Comparison of ENCODE assay signal across 1 cellular context in the genomic region with DNA sequence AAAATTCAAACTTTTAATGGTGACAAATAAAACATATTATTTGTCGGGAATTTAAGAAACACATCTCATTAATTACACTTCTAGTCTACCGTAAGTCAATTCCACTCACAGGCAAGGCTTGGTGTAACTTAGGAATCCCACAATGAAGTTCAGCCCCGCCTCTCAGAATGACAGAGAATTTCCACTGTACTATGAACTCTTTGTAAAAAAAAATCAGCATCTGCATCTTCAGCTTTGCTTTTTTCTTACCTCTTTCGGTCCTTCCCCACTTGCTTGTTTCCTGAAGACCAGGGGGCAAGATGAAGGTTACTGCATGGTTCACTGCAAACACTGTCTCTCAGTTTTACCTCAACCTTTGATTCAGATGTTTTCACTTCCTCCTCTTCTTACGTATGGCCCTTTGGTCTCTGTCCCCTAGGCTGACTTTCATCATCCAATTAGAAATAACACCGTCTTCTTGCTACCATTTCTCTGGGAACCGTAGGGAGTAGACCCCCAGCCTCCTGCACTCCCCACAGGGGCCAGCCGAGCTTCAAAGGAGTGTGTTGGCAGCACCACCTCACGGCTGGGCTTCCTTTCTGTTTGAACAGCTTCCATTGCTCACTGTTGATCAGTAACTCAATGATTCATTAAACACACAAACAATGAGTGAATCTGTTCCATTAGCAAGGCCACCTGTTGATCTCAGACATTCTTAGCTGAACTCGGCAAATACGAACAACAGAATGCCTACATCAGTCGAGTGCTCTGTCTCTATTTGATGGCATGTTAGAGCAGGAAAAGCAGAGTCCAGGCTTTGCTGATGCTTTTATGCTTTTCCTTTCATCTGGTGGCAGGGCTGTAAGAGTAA.
TF ChIP-seq lines count a peak whose summit lies in the region.

No MANE protein-coding gene starts in this region.

TF ChIP-seq in HepG2, 621 proteins besides CTCF, POLR2A, EP300 and RAD21 (continued from another document and continues in another):
- TF ChIP-seq, protein P1, sequence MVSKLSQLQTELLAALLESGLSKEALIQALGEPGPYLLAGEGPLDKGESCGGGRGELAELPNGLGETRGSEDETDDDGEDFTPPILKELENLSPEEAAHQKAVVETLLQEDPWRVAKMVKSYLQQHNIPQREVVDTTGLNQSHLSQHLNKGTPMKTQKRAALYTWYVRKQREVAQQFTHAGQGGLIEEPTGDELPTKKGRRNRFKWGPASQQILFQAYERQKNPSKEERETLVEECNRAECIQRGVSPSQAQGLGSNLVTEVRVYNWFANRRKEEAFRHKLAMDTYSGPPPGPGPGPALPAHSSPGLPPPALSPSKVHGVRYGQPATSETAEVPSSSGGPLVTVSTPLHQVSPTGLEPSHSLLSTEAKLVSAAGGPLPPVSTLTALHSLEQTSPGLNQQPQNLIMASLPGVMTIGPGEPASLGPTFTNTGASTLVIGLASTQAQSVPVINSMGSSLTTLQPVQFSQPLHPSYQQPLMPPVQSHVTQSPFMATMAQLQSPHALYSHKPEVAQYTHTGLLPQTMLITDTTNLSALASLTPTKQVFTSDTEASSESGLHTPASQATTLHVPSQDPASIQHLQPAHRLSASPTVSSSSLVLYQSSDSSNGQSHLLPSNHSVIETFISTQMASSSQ (IDR thresholded peaks at IDR 0.05; ENCODE audit: low read depth), result peak; percentile 96
- TF ChIP-seq, protein P1 (CRISPR knock-in tag; IDR thresholded peaks at IDR 0.05; ENCODE audit: borderline replicate concordance), result peak; percentile 98
- TF ChIP-seq, protein P2, sequence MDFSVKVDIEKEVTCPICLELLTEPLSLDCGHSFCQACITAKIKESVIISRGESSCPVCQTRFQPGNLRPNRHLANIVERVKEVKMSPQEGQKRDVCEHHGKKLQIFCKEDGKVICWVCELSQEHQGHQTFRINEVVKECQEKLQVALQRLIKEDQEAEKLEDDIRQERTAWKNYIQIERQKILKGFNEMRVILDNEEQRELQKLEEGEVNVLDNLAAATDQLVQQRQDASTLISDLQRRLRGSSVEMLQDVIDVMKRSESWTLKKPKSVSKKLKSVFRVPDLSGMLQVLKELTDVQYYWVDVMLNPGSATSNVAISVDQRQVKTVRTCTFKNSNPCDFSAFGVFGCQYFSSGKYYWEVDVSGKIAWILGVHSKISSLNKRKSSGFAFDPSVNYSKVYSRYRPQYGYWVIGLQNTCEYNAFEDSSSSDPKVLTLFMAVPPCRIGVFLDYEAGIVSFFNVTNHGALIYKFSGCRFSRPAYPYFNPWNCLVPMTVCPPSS (IDR thresholded peaks at IDR 0.05), result no peak
- TF ChIP-seq, protein P3, sequence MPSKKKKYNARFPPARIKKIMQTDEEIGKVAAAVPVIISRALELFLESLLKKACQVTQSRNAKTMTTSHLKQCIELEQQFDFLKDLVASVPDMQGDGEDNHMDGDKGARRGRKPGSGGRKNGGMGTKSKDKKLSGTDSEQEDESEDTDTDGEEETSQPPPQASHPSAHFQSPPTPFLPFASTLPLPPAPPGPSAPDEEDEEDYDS (CRISPR knock-in tag; IDR thresholded peaks at IDR 0.05), result peak; percentile 85
- TF ChIP-seq HNRNPL (IDR thresholded peaks at IDR 0.05; ENCODE audit: low read depth, low read length), result no peak
- TF ChIP-seq ZNF264 (CRISPR knock-in tag; IDR thresholded peaks at IDR 0.05), result peak; percentile 91
- TF ChIP-seq RARG (CRISPR knock-in tag; IDR thresholded peaks at IDR 0.05; ENCODE audit: low read depth), result no peak
- TF ChIP-seq CBX1 (IDR thresholded peaks at IDR 0.05; ENCODE audit: low read depth), result peak; percentile 2
- TF ChIP-seq, protein P4, sequence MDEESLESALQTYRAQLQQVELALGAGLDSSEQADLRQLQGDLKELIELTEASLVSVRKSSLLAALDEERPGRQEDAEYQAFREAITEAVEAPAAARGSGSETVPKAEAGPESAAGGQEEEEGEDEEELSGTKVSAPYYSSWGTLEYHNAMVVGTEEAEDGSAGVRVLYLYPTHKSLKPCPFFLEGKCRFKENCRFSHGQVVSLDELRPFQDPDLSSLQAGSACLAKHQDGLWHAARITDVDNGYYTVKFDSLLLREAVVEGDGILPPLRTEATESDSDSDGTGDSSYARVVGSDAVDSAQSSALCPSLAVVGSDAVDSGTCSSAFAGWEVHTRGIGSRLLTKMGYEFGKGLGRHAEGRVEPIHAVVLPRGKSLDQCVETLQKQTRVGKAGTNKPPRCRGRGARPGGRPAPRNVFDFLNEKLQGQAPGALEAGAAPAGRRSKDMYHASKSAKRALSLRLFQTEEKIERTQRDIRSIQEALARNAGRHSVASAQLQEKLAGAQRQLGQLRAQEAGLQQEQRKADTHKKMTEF (CRISPR knock-in tag; IDR thresholded peaks at IDR 0.05), result peak; percentile 95
- peak; percentile 68; the same call in 1 of the 2 replicates for TF ChIP-seq WIZ (CRISPR knock-in tag; IDR thresholded peaks at IDR 0.05)
- no peak for TF ChIP-seq ZFP82 (CRISPR knock-in tag; IDR thresholded peaks at IDR 0.05; ENCODE audit: borderline replicate concordance)
- TF ChIP-seq PRPF4 (IDR thresholded peaks at IDR 0.05; ENCODE audit: low read depth, low read length, poor library complexity, severe bottlenecking), result no peak
- TF ChIP-seq, protein P5, sequence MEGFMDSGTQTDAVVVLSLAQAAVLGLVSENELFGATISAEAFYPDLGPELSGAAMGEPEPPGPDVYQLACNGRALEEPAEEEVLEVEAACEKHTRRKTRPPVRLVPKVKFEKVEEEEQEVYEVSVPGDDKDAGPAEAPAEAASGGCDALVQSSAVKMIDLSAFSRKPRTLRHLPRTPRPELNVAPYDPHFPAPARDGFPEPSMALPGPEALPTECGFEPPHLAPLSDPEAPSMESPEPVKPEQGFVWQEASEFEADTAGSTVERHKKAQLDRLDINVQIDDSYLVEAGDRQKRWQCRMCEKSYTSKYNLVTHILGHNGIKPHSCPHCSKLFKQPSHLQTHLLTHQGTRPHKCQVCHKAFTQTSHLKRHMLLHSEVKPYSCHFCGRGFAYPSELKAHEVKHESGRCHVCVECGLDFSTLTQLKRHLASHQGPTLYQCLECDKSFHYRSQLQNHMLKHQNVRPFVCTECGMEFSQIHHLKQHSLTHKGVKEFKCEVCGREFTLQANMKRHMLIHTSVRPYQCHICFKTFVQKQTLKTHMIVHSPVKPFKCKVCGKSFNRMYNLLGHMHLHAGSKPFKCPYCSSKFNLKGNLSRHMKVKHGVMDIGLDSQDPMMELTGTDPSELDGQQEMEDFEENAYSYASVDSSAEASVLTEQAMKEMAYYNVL (CRISPR knock-in tag; IDR thresholded peaks at IDR 0.05; ENCODE audit: borderline replicate concordance), result peak; percentile 86
- TF ChIP-seq HOXD1 (CRISPR knock-in tag; IDR thresholded peaks at IDR 0.05), result peak; percentile 71; the same call in 1 of the 2 replicates
- peak; percentile 20; the same call in 1 of the 2 replicates for TF ChIP-seq RFX3 (CRISPR knock-in tag; IDR thresholded peaks at IDR 0.05)
- TF ChIP-seq, protein P6, sequence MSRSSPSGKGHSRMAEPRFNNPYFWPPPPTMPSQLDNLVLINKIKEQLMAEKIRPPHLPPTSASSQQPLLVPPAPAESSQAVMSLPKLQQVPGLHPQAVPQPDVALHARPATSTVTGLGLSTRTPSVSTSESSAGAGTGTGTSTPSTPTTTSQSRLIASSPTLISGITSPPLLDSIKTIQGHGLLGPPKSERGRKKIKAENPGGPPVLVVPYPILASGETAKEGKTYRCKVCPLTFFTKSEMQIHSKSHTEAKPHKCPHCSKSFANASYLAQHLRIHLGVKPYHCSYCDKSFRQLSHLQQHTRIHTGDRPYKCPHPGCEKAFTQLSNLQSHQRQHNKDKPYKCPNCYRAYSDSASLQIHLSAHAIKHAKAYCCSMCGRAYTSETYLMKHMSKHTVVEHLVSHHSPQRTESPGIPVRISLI (CRISPR knock-in tag; IDR thresholded peaks at IDR 0.05; ENCODE audit: borderline replicate concordance), result peak; percentile 87
- no peak; the same call in 1 of the 2 replicates for TF ChIP-seq ZNF7 (CRISPR knock-in tag; IDR thresholded peaks at IDR 0.05)
- TF ChIP-seq MAFF (IDR thresholded peaks at IDR 0.05; ENCODE audit: low read depth, low read length), result peak; percentile 69
- TF ChIP-seq, protein P7, sequence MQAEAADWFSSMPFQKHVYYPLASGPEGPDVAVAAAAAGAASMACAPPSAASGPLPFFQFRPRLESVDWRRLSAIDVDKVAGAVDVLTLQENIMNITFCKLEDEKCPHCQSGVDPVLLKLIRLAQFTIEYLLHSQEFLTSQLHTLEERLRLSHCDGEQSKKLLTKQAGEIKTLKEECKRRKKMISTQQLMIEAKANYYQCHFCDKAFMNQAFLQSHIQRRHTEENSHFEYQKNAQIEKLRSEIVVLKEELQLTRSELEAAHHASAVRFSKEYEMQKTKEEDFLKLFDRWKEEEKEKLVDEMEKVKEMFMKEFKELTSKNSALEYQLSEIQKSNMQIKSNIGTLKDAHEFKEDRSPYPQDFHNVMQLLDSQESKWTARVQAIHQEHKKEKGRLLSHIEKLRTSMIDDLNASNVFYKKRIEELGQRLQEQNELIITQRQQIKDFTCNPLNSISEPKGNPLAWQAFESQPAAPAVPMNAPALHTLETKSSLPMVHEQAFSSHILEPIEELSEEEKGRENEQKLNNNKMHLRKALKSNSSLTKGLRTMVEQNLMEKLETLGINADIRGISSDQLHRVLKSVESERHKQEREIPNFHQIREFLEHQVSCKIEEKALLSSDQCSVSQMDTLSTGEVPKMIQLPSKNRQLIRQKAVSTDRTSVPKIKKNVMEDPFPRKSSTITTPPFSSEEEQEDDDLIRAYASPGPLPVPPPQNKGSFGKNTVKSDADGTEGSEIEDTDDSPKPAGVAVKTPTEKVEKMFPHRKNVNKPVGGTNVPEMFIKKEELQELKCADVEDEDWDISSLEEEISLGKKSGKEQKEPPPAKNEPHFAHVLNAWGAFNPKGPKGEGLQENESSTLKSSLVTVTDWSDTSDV (CRISPR knock-in tag; IDR thresholded peaks at IDR 0.05), result no peak; the same call in 1 of the 2 replicates
- no peak for TF ChIP-seq TAF15 (IDR thresholded peaks at IDR 0.05; ENCODE audit: low read depth, low read length, poor library complexity, severe bottlenecking)
- TF ChIP-seq ZSCAN25 (CRISPR knock-in tag; IDR thresholded peaks at IDR 0.05), result peak; percentile 16; the same call in 1 of the 2 replicates
- no peak for TF ChIP-seq ZNF841 (CRISPR knock-in tag; IDR thresholded peaks at IDR 0.05; ENCODE audit: borderline replicate concordance)
- TF ChIP-seq GATAD2A (CRISPR knock-in tag; IDR thresholded peaks at IDR 0.05), result peak; percentile 97
- TF ChIP-seq U2AF2 (IDR thresholded peaks at IDR 0.05; ENCODE audit: low read depth, low read length), result no peak
- TF ChIP-seq, protein P8, sequence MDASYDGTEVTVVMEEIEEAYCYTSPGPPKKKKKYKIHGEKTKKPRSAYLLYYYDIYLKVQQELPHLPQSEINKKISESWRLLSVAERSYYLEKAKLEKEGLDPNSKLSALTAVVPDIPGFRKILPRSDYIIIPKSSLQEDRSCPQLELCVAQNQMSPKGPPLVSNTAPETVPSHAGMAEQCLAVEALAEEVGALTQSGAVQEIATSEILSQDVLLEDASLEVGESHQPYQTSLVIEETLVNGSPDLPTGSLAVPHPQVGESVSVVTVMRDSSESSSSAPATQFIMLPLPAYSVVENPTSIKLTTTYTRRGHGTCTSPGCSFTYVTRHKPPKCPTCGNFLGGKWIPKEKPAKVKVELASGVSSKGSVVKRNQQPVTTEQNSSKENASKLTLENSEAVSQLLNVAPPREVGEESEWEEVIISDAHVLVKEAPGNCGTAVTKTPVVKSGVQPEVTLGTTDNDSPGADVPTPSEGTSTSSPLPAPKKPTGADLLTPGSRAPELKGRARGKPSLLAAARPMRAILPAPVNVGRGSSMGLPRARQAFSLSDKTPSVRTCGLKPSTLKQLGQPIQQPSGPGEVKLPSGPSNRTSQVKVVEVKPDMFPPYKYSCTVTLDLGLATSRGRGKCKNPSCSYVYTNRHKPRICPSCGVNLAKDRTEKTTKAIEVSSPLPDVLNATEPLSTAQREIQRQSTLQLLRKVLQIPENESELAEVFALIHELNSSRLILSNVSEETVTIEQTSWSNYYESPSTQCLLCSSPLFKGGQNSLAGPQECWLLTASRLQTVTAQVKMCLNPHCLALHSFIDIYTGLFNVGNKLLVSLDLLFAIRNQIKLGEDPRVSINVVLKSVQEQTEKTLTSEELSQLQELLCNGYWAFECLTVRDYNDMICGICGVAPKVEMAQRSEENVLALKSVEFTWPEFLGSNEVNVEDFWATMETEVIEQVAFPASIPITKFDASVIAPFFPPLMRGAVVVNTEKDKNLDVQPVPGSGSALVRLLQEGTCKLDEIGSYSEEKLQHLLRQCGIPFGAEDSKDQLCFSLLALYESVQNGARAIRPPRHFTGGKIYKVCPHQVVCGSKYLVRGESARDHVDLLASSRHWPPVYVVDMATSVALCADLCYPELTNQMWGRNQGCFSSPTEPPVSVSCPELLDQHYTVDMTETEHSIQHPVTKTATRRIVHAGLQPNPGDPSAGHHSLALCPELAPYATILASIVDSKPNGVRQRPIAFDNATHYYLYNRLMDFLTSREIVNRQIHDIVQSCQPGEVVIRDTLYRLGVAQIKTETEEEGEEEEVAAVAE (CRISPR knock-in tag; IDR thresholded peaks at IDR 0.05; ENCODE audit: borderline replicate concordance), result peak; percentile 81; the same call in 1 of the 2 replicates
- TF ChIP-seq SP1 (IDR thresholded peaks at IDR 0.05), result no peak
- peak; percentile 19; the same call in 1 of the 2 replicates for TF ChIP-seq SP1 (CRISPR knock-in tag; IDR thresholded peaks at IDR 0.05)
- no peak for TF ChIP-seq ZNF563 (CRISPR knock-in tag; IDR thresholded peaks at IDR 0.05)
- TF ChIP-seq HNRNPLL (IDR thresholded peaks at IDR 0.05; ENCODE audit: low read depth, low read length, poor library complexity, severe bottlenecking), result no peak
- TF ChIP-seq ELF3 (CRISPR knock-in tag; IDR thresholded peaks at IDR 0.05), result peak; percentile 86; the same call in 1 of the 2 replicates
- TF ChIP-seq SIX1 (CRISPR knock-in tag; IDR thresholded peaks at IDR 0.05; ENCODE audit: borderline replicate concordance), result peak; percentile 83
- TF ChIP-seq HMGA1 (CRISPR knock-in tag; conservative IDR thresholded peaks at IDR 0.05), result no peak
- TF ChIP-seq NKX3-1 (CRISPR knock-in tag; IDR thresholded peaks at IDR 0.05), result peak; percentile 77; the same call in 1 of the 2 replicates
- TF ChIP-seq ZNF367 (CRISPR knock-in tag; IDR thresholded peaks at IDR 0.05; ENCODE audit: borderline replicate concordance), result no peak
- TF ChIP-seq GATA4 (IDR thresholded peaks at IDR 0.05; ENCODE audit: borderline replicate concordance, low read depth), result peak; percentile 78; the same call in 1 of the 2 replicates
- peak; percentile 36; the same call in 1 of the 2 replicates for TF ChIP-seq NFYB (CRISPR knock-in tag; IDR thresholded peaks at IDR 0.05)
- peak; percentile 65 for TF ChIP-seq KMT2B (CRISPR knock-in tag; IDR thresholded peaks at IDR 0.05)
